In genomic region chr2:227411990-227412350, GRCh38 we compare ENCODE assay signal across 14 cellular contexts. TPM values are rescaled to one million over a fixed set of nuclear protein-coding genes. Genes with fewer than 3 reads are reported as not detected.
DNase-seq lines count a peak whose midpoint lies in the region; ATAC-seq and TF ChIP-seq lines count a peak whose summit lies in the region.
"Had no signal": no experiment of that assay in that cellular context is flagged by ENCODE, and none has a peak within 500 bp of the region (broad histone marks: within the 10 kb centered on the region; RNA-seq: fewer than 3 reads in every experiment).

No MANE protein-coding gene starts in this region.

- peaks cover 57% of the 10 kb centered on the region for H3K4me1 Mint-ChIP-seq in activated T-cell treated with anti-CD3 and anti-CD28 coated beads, Interleukin-2, amount 50 U/mL, for 4 hours (ENCODE audit: low read depth)

- CTCF ChIA-PET in PC-3 (lab: Charles Lee), result no interaction called here

- no peak overlapping the region for H3K4me3 ChIP-seq in PC-3 (ENCODE audit: low read length)
- H3K4me3 ChIP-seq in brain microvascular endothelial cell (ENCODE audit: low read depth, low read length), result no peak overlapping the region
- H3K4me3 ChIP-seq: GM23248 had no signal

- no peaks in the 10 kb centered on the region for H3K9me3 Mint-ChIP-seq in activated T-cell treated with anti-CD3 and anti-CD28 coated beads, Interleukin-2, amount 50 U/mL, for 4 hours

- BruUV-seq in PC-3 (replicated peaks; lab: Mats Ljungman, UMichigan), result no TSS peak

- H3K4me1 ChIP-seq in PC-3 (ENCODE audit: insufficient read depth, low read length), result peaks cover 19% of the 10 kb centered on the region

- DNase-seq in activated T-cell treated with anti-CD3 and anti-CD28 coated beads, Interleukin-2, amount 50 U/mL, for 4 hours, result no peak
- DNase-seq in activated T-cell treated with anti-CD3 and anti-CD28 coated beads for 4 hours (no peak), PC-3 (peak; percentile 32), brain microvascular endothelial cell (peak; percentile 70), renal cortical epithelial cell (ENCODE audit: low read depth) (peak; percentile 40), COLO829 (ENCODE audit: low spot score) (no peak), D341Med (ENCODE audit: low spot score) (no peak), NAMALWA (ENCODE audit: low spot score) (no peak)
- DNase-seq: effector CD8-positive, alpha-beta T cell; NCI-H1092 had no signal

- H3K36me3 ChIP-seq in PC-3 (ENCODE audit: low read depth, low read length), result no peaks in the 10 kb centered on the region
- no peaks in the 10 kb centered on the region for H3K36me3 ChIP-seq in brain microvascular endothelial cell (replicated peaks)

- H3K27ac ChIP-seq in PC-3 (ENCODE audit: low read length) (no peak overlapping the region), brain microvascular endothelial cell (no peak overlapping the region)
- H3K27ac ChIP-seq: GM23248, VCaP had no signal

- H3K36me3 Mint-ChIP-seq in activated T-cell treated with anti-CD3 and anti-CD28 coated beads, Interleukin-2, amount 50 U/mL, for 4 hours (ENCODE audit: insufficient read depth), result no peaks in the 10 kb centered on the region

- no peaks in the 10 kb centered on the region for H4K20me1 ChIP-seq in PC-3 (ENCODE audit: low read length)

- H3K27me3 ChIP-seq in PC-3 (ENCODE audit: low read length) (no peaks in the 10 kb centered on the region), brain microvascular endothelial cell (replicated peaks) (no peaks in the 10 kb centered on the region)

- POLR2A ChIA-PET in PC-3 (lab: Charles Lee; ENCODE audit: unreplicated experiment), result no interaction called here

- peak overlapping the region; percentile 30 for H3K4me3 Mint-ChIP-seq in activated T-cell treated with anti-CD3 and anti-CD28 coated beads, Interleukin-2, amount 50 U/mL, for 4 hours

- H2AFZ ChIP-seq in PC-3 (ENCODE audit: low read length), result no peak overlapping the region
- H2AFZ ChIP-seq: GM23248 had no signal

- in situ Hi-C loops in brain microvascular endothelial cell (cut with HindIII; ENCODE audit: low pct_ligation_motif_present, low sequenced_read_pairs), result no loop called here

- H3K9me3 ChIP-seq in PC-3 (ENCODE audit: low read length), result no peaks in the 10 kb centered on the region

- no peaks in the 10 kb centered on the region for H3K9me2 ChIP-seq in PC-3 (replicated peaks; ENCODE audit: low read length)

- no peaks in the 10 kb centered on the region for H3F3A ChIP-seq in PC-3 (ENCODE audit: low read length, unreplicated experiment)

- TF ChIP-seq CTCF in PC-3 (conservative IDR thresholded peaks at IDR 0.05; ENCODE audit: low read depth, low read length) (no peak), brain microvascular endothelial cell (IDR thresholded peaks at IDR 0.05; ENCODE audit: low read depth, low read length, missing control alignments) (no peak)

- ATAC-seq in activated T-cell treated with anti-CD3 and anti-CD28 coated beads, Interleukin-2, amount 50 U/mL, for 4 hours, result no peak
- no peak for ATAC-seq in PC-3

- H3K9ac ChIP-seq in PC-3 (ENCODE audit: low read length), result no peak overlapping the region
- H3K9ac ChIP-seq: GM23248 had no signal

- no peaks in the 10 kb centered on the region for H3K27me3 Mint-ChIP-seq in activated T-cell treated with anti-CD3 and anti-CD28 coated beads, Interleukin-2, amount 50 U/mL, for 4 hours (ENCODE audit: low read depth)

- H3K4me2 ChIP-seq in PC-3 (ENCODE audit: low read length), result no peak overlapping the region

- no peaks in the 10 kb centered on the region for H3K79me2 ChIP-seq in PC-3 (ENCODE audit: low read length)

- intact Hi-C loops in PC-3 (cut with micrococcal nuclease), result no loop called here

RNA-seq across cellular contexts. Expression of gene SCYGR1, which starts 24.2 kb away (rescaled TPM):
- total RNA-seq in activated T-cell treated with anti-CD3 and anti-CD28 coated beads, Interleukin-2, amount 50 U/mL, for 4 hours, result not detected
- total RNA-seq in PC-3 (2014; rRNA removed) (not detected in 2 replicates), renal cortical epithelial cell (not detected in 2 replicates)
- total RNA-seq: GM23248, mesenteric fat pad, omental fat pad had no signal

RNA-seq across cellular contexts. Expression of gene TM4SF20, which starts 32.9 kb away (rescaled TPM):
- under 1 TPM in 1 of 3 donors, not detected in 2; 0.30 TPM for total RNA-seq in activated T-cell treated with anti-CD3 and anti-CD28 coated beads, Interleukin-2, amount 50 U/mL, for 4 hours
- total RNA-seq in PC-3 (2014; rRNA removed), result not detected in 2 replicates
- total RNA-seq in renal cortical epithelial cell, result not detected in 2 replicates
- total RNA-seq: omental fat pad had no signal

RNA-seq across cellular contexts. Expression of gene AGFG1, which starts 60.0 kb away (rescaled TPM):
- 100 to 1,000 TPM; 200 to 228 (median 213) TPM for total RNA-seq in activated T-cell treated with anti-CD3 and anti-CD28 coated beads, Interleukin-2, amount 50 U/mL, for 4 hours
- total RNA-seq in PC-3 (2014; rRNA removed), result 44.0 and 56.3 TPM in 2 replicates
- total RNA-seq in renal cortical epithelial cell, result 81.1 and 126 TPM in 2 replicates

Comparison
In these comparisons a context has a peak if more than half of its experiments do, and no peak if none do; other contexts are left out.
1. DNase-seq: peak in PC-3 (single experiment), brain microvascular endothelial cell (single experiment) and renal cortical epithelial cell (single experiment); none in activated T-cell treated with anti-CD3 and anti-CD28 coated beads, Interleukin-2, amount 50 U/mL, for 4 hours (single experiment), activated T-cell treated with anti-CD3 and anti-CD28 coated beads for 4 hours (single experiment), COLO829 (single experiment), D341Med (single experiment) and NAMALWA (single experiment).